8 cellular contexts compared by ENCODE assay signal in genomic region chr5:6377582-6378127, GRCh38. TPM values are rescaled to one million over a fixed set of nuclear protein-coding genes. Genes with fewer than 3 reads are reported as not detected.
DNase-seq lines count a peak whose midpoint lies in the region; ATAC-seq and TF ChIP-seq lines count a peak whose summit lies in the region.

No MANE protein-coding gene starts in this region.

- intact Hi-C loops in activated naive CD4-positive, alpha-beta T cell treated with anti-CD3 and anti-CD28 coated beads for 36 hours (cut with micrococcal nuclease) = loop anchor here (1.0 to 5.0 kb wide), 11 partner anchors 17 to 1495 kb away; partner anchors contain the start of genes ICE1, NSUN2, SRD5A1 and TENT4A

- peaks cover 35% of the 10 kb centered on the region for H3K4me1 Mint-ChIP-seq in activated naive CD4-positive, alpha-beta T cell treated with anti-CD3 and anti-CD28 coated beads for 36 hours (ENCODE audit: low read depth)

- CTCF ChIA-PET in activated naive CD4-positive, alpha-beta T cell treated with anti-CD3 and anti-CD28 coated beads for 36 hours (lab: Charles Lee) = no interaction called here

- ATAC-seq in HG03342 (IDR thresholded peaks at IDR 0.05; ENCODE audit: unreplicated experiment) (peak; percentile 21), gastroesophageal sphincter (peak; percentile 7)

- H3K9me3 ChIP-seq in WERI-Rb-1 (ENCODE audit: severe bottlenecking) = no peaks in the 10 kb centered on the region
- H3K9me3 ChIP-seq in gastroesophageal sphincter = no peaks in the 10 kb centered on the region

- peak; percentile 19 for DNase-seq in activated naive CD4-positive, alpha-beta T cell treated with anti-CD3 and anti-CD28 coated beads for 36 hours
- no peak for DNase-seq in activated naive CD4-positive, alpha-beta T cell (lab: John Stamatoyannopoulos, UW)
- DNase-seq in WERI-Rb-1 = no peak
- DNase-seq in retinal pigment epithelial cell (ENCODE audit: low read depth) = no peak
- no peak for DNase-seq in AML-193 (lab: John Stamatoyannopoulos, UW)
- DNase-seq in NCI-H345 treated with DMSO at 0.1 percent for 48 hours (lab: John Stamatoyannopoulos, UW; ENCODE audit: unreplicated experiment) = no peak

- peaks cover 34% of the 10 kb centered on the region for H3K36me3 Mint-ChIP-seq in activated naive CD4-positive, alpha-beta T cell treated with anti-CD3 and anti-CD28 coated beads for 36 hours (ENCODE audit: low read depth)

- peak overlapping the region; percentile 48 for H3K27ac ChIP-seq in WERI-Rb-1
- peak overlapping the region; percentile 79 to 92 (median 90) for H3K27ac ChIP-seq in gastroesophageal sphincter

- TF ChIP-seq POLR2A in gastroesophageal sphincter (IDR thresholded peaks at IDR 0.05) = no peak

- H3K4me3 ChIP-seq in WERI-Rb-1 (ENCODE audit: low read depth, low read length) = peak overlapping the region; percentile 52
- H3K4me3 ChIP-seq in gastroesophageal sphincter = peak overlapping the region; percentile 86 to 96
- H3K4me3 ChIP-seq in retinal pigment epithelial cell (ENCODE audit: low read length) = peak overlapping the region; percentile 93

- H3K4me3 Mint-ChIP-seq in activated naive CD4-positive, alpha-beta T cell treated with anti-CD3 and anti-CD28 coated beads for 36 hours = peak overlapping the region; percentile 99

- TF ChIP-seq CTCF in WERI-Rb-1 (IDR thresholded peaks at IDR 0.05; ENCODE audit: low read depth, low read length) (no peak), gastroesophageal sphincter (IDR thresholded peaks at IDR 0.05) (no peak), retinal pigment epithelial cell (conservative IDR thresholded peaks at IDR 0.05; ENCODE audit: low read depth, low read length) (no peak)

- no peaks in the 10 kb centered on the region for H3K27me3 Mint-ChIP-seq in activated naive CD4-positive, alpha-beta T cell treated with anti-CD3 and anti-CD28 coated beads for 36 hours (ENCODE audit: low read depth)

- H3K36me3 ChIP-seq in WERI-Rb-1 = peaks cover 44% of the 10 kb centered on the region
- peaks cover 0 to 43% of the 10 kb centered on the region in 2 donors for H3K36me3 ChIP-seq in gastroesophageal sphincter

- no peaks in the 10 kb centered on the region for H3K27me3 ChIP-seq in WERI-Rb-1 (ENCODE audit: insufficient read depth, low read depth, severe bottlenecking)
- H3K27me3 ChIP-seq in gastroesophageal sphincter = no peaks in the 10 kb centered on the region

- peaks cover 0 to 32% (median 7%) of the 10 kb centered on the region in 3 donors for H3K4me1 ChIP-seq in gastroesophageal sphincter

- WGBS in gastroesophageal sphincter (ENCODE audit: low coverage in 1 of 2), 2 donors = 21 to 43% methylated on average over 5 of the region's 11 CpGs

- TF ChIP-seq EP300 in gastroesophageal sphincter (IDR thresholded peaks at IDR 0.05) = no peak

- no peaks in the 10 kb centered on the region for H3K9me3 Mint-ChIP-seq in activated naive CD4-positive, alpha-beta T cell treated with anti-CD3 and anti-CD28 coated beads for 36 hours

- peak overlapping the region; percentile 96 for H3K27ac Mint-ChIP-seq in activated naive CD4-positive, alpha-beta T cell treated with anti-CD3 and anti-CD28 coated beads for 36 hours

RNA-seq across cellular contexts. Expression of gene MED10, which starts 0.7 kb away (rescaled TPM):
- 10 to 100 TPM; 49.3 to 50.0 TPM for total RNA-seq in activated naive CD4-positive, alpha-beta T cell treated with anti-CD3 and anti-CD28 coated beads for 36 hours
- 10 to 100 TPM; 27.2 to 39.7 (median 34.0) TPM for total RNA-seq in gastroesophageal sphincter
